Comparison of ENCODE assay signal across 1 cellular context in genomic region chr3:133851266-133851906, GRCh38.
TF ChIP-seq lines count a peak whose summit lies in the region.

No MANE protein-coding gene starts in this region.

TF ChIP-seq in K562, 482 proteins besides CTCF, POLR2A, EP300 and RAD21 (continued from another document and continues in another):
- peak; percentile 42; the same call in 1 of the 2 replicates for TF ChIP-seq MGA (IDR thresholded peaks at IDR 0.05)
- peak; percentile 95 for TF ChIP-seq ZEB2 (IDR thresholded peaks at IDR 0.05)
- TF ChIP-seq PHB2 (IDR thresholded peaks at IDR 0.05; ENCODE audit: low read depth) = peak; percentile 81
- no peak for TF ChIP-seq ZNF583 (CRISPR knock-in tag; IDR thresholded peaks at IDR 0.05)
- TF ChIP-seq HNRNPUL1 (IDR thresholded peaks at IDR 0.05; ENCODE audit: low read length) = no peak
- peak; percentile 90 for TF ChIP-seq TEAD4 (IDR thresholded peaks at IDR 0.05; ENCODE audit: low read length)
- no peak for TF ChIP-seq TEAD4 (CRISPR knock-in tag; IDR thresholded peaks at IDR 0.05; ENCODE audit: borderline replicate concordance)
- no peak for TF ChIP-seq RNF219 (CRISPR knock-in tag; IDR thresholded peaks at IDR 0.05)
- no peak for TF ChIP-seq ZNF57 (CRISPR knock-in tag; IDR thresholded peaks at IDR 0.05)
- peak; percentile 89 for TF ChIP-seq MTA3 (IDR thresholded peaks at IDR 0.05; ENCODE audit: borderline replicate concordance)
- TF ChIP-seq JUN (IDR thresholded peaks at IDR 0.05; ENCODE audit: borderline replicate concordance, low read depth, low read length) = no peak
- TF ChIP-seq JUN (CRISPR knock-in tag; IDR thresholded peaks at IDR 0.05; ENCODE audit: borderline replicate concordance) = no peak
- no peak for TF ChIP-seq ZNF324 (CRISPR knock-in tag; IDR thresholded peaks at IDR 0.05)
- no peak for TF ChIP-seq ZNF354B (CRISPR knock-in tag; IDR thresholded peaks at IDR 0.05)
- TF ChIP-seq CBX3 (IDR thresholded peaks at IDR 0.05; ENCODE audit: borderline replicate concordance in 1 of 2, low read length in 2 of 2) = peak in 1 of 2 experiments; percentile 44; a peak in 1 of 3 replicates
- no peak for TF ChIP-seq NELFE (IDR thresholded peaks at IDR 0.05; ENCODE audit: insufficient read depth, insufficient read length)
- TF ChIP-seq KLF16 (IDR thresholded peaks at IDR 0.05) = peak; percentile 66; the same call in 1 of the 2 replicates
- TF ChIP-seq SP2 (IDR thresholded peaks at IDR 0.05; ENCODE audit: extremely low read depth, low read depth, low read length, poor library complexity, severe bottlenecking) = no peak
- no peak; the same call in 1 of the 2 replicates for TF ChIP-seq PBX2 (CRISPR knock-in tag; IDR thresholded peaks at IDR 0.05; ENCODE audit: low read depth)
- peak; percentile 89 for TF ChIP-seq PBX2 (tag; conservative IDR thresholded peaks at IDR 0.05; ENCODE audit: low read depth)
- TF ChIP-seq YBX1 (IDR thresholded peaks at IDR 0.05) = 0 out of 2 replicates have a peak, but pooled peaks have one; percentile 52
- no peak for TF ChIP-seq RFX7 (CRISPR knock-in tag; IDR thresholded peaks at IDR 0.05)
- TF ChIP-seq NFRKB (IDR thresholded peaks at IDR 0.05; ENCODE audit: low read depth) = 0 out of 2 replicates have a peak, but pooled peaks have one; percentile 36
- no peak for TF ChIP-seq CHD4 (IDR thresholded peaks at IDR 0.05; ENCODE audit: insufficient read depth, insufficient replicate concordance, low read depth, low read length, poor library complexity, severe bottlenecking)
- TF ChIP-seq KDM2B (CRISPR knock-in tag; IDR thresholded peaks at IDR 0.05) = no peak
- no peak for TF ChIP-seq MLX (CRISPR knock-in tag; conservative IDR thresholded peaks at IDR 0.05)
- TF ChIP-seq DPF2 (IDR thresholded peaks at IDR 0.05) = peak; percentile 97
- TF ChIP-seq ZNF263 (CRISPR knock-in tag; IDR thresholded peaks at IDR 0.05; ENCODE audit: borderline replicate concordance) = no peak
- TF ChIP-seq KDM4B (IDR thresholded peaks at IDR 0.05; ENCODE audit: borderline replicate concordance in 2 of 2, low read depth in 1 of 2) = 0 out of 4 replicates have a peak, but pooled peaks of 1 of the 2 experiments have one; percentile 55
- peak; percentile 78 to 89 for TF ChIP-seq TRIM24 (IDR thresholded peaks at IDR 0.05)
- TF ChIP-seq CXXC5 (CRISPR knock-in tag; IDR thresholded peaks at IDR 0.05) = peak; percentile 42; the same call in 1 of the 2 replicates
- TF ChIP-seq FOXP4 (CRISPR knock-in tag; IDR thresholded peaks at IDR 0.05; ENCODE audit: borderline replicate concordance) = no peak
- no peak for TF ChIP-seq SMARCB1 (IDR thresholded peaks at IDR 0.05; ENCODE audit: insufficient read length, low read depth)
- TF ChIP-seq ZNF76 (CRISPR knock-in tag; IDR thresholded peaks at IDR 0.05; ENCODE audit: borderline replicate concordance) = no peak
- TF ChIP-seq SREBF2 (CRISPR knock-in tag; IDR thresholded peaks at IDR 0.05) = no peak
- no peak for TF ChIP-seq YY1 (IDR thresholded peaks at IDR 0.05; ENCODE audit: borderline replicate concordance in 1 of 3, control insufficient read depth in 1 of 3, extremely low read depth in 1 of 3, insufficient read depth in 3 of 3, insufficient read length in 1 of 3, insufficient replicate concordance in 2 of 3, low read depth in 1 of 3, low read length in 2 of 3)
- TF ChIP-seq RBM15 (IDR thresholded peaks at IDR 0.05; ENCODE audit: insufficient read depth, low read length) = no peak
- TF ChIP-seq TBL1XR1 (IDR thresholded peaks at IDR 0.05; ENCODE audit: low read length in 2 of 2) = peak in 1 of 2 experiments; percentile 29; a peak in 1 of 4 replicates
- TF ChIP-seq ZKSCAN8 (CRISPR knock-in tag; IDR thresholded peaks at IDR 0.05) = 0 out of 2 replicates have a peak, but pooled peaks have one; percentile 23
- no peak for TF ChIP-seq NR2C2 (CRISPR knock-in tag; IDR thresholded peaks at IDR 0.05)
- peak; percentile 68; the same call in 1 of the 2 replicates for TF ChIP-seq NR2C2 (tag; IDR thresholded peaks at IDR 0.05)
- no peak for TF ChIP-seq POLR2G (IDR thresholded peaks at IDR 0.05; ENCODE audit: low read depth, low read length)
- no peak for TF ChIP-seq FOXP1 (CRISPR knock-in tag; IDR thresholded peaks at IDR 0.05)
- no peak for TF ChIP-seq MBD2 (IDR thresholded peaks at IDR 0.05; ENCODE audit: borderline replicate concordance, low read depth)
- no peak for TF ChIP-seq PTBP1 (IDR thresholded peaks at IDR 0.05; ENCODE audit: low read depth, low read length)
- TF ChIP-seq PCBP1 (IDR thresholded peaks at IDR 0.05; ENCODE audit: low read depth, low read length, poor library complexity, severe bottlenecking) = no peak
